ENCODE assay signal across 21 cellular contexts in the genomic region with DNA sequence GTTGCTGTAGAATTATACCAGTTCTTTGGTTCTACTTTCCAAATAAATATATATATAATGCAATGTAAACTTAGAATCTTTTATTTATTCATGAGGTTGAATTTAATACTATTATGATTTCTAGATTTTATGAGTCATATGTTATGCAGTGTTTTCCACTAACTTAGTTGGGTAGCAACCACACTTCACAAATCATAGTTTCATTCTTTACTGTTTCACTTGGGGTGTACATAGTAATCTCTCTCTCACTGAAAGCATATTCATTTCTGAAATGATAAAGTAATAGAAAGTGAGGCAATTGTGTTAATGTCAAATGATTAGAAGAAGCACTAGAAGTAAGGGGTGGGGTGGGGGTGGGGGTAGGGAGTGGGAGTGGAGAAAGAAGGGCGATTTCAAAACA. TPM values are rescaled to one million over a fixed set of nuclear protein-coding genes. Genes with fewer than 3 reads are reported as not detected.
A peak's percentile ranks its signal among the peaks of the same experiment; 100 is the strongest.
DNase-seq lines count a peak whose midpoint lies in the region; ATAC-seq and TF ChIP-seq lines count a peak whose summit lies in the region.
"Had no signal": no experiment of that assay in that cellular context is flagged by ENCODE, and none has a peak within 500 bp of the region (broad histone marks: within the 10 kb centered on the region; RNA-seq: fewer than 3 reads in every experiment).

No MANE protein-coding gene starts in this region.

- ATAC-seq in activated CD4-positive, CD25-positive, alpha-beta regulatory T cell treated with anti-CD3 and anti-CD28 coated beads, Interleukin-2, amount 50 U/mL, for 24 hours: peak; percentile 94 to 99
- peak; percentile 49 for ATAC-seq in left lung
- no peak for ATAC-seq in GM21447 (IDR thresholded peaks at IDR 0.05; ENCODE audit: unreplicated experiment)
- ATAC-seq in body of pancreas: no peak
- ATAC-seq: Panc1, pancreas had no signal

- H3K4me3 ChIP-seq in astrocyte of the spinal cord (ENCODE audit: low read depth, low read length) (no peak overlapping the region), left lung (no peak overlapping the region), dorsolateral prefrontal cortex (no peak overlapping the region), body of pancreas (no peak overlapping the region)
- H3K4me3 ChIP-seq: pancreas, thyroid gland had no signal

- no peak for TF ChIP-seq POLR2A in body of pancreas (IDR thresholded peaks at IDR 0.05)

- in situ Hi-C loops in astrocyte of the spinal cord (cut with HindIII; ENCODE audit: low sequenced_read_pairs): no loop called here

- H3K27me3 ChIP-seq in left lung (no peaks in the 10 kb centered on the region), dorsolateral prefrontal cortex (no peaks in the 10 kb centered on the region), body of pancreas (no peaks in the 10 kb centered on the region)
- H3K27me3 ChIP-seq: pancreas, thyroid gland had no signal

- H3K9me3 ChIP-seq in left lung: no peaks in the 10 kb centered on the region
- no peaks in the 10 kb centered on the region for H3K9me3 ChIP-seq in body of pancreas
- H3K9me3 ChIP-seq: pancreas, thyroid gland had no signal

- WGBS in body of pancreas, 2 donors: 63 to 69% methylated on average over 1 of the region's 1 CpG

- TF ChIP-seq CTCF in astrocyte of the spinal cord (IDR thresholded peaks at IDR 0.05; ENCODE audit: low read depth, low read length) (no peak), left lung (IDR thresholded peaks at IDR 0.05) (no peak), dorsolateral prefrontal cortex (IDR thresholded peaks at IDR 0.05 in 54 of 56, conservative IDR thresholded peaks at IDR 0.05 in 2 of 56; ENCODE audit: low read depth in 1 of 56, partially characterized antibody in 56 of 56) (no peak), body of pancreas (IDR thresholded peaks at IDR 0.05) (no peak)

- H3K36me3 ChIP-seq in left lung (no peaks in the 10 kb centered on the region), body of pancreas (replicated peaks in 1 of 2; ENCODE audit: insufficient read depth in 1 of 2, low read depth in 2 of 2) (no peaks in the 10 kb centered on the region)
- H3K36me3 ChIP-seq: pancreas, thyroid gland had no signal

- intact Hi-C loops in left lung (cut with DNase I) (loop anchor here in 1 of 2 donors (10.0 kb wide), 1 partner anchor 362 kb away; no protein-coding TSS in a partner anchor), dorsolateral prefrontal cortex (cut with DNase I) (no loop called here), body of pancreas (cut with DNase I) (no loop called here)

- H3K4me1 ChIP-seq in left lung: no peaks in the 10 kb centered on the region
- no peaks in the 10 kb centered on the region for H3K4me1 ChIP-seq in body of pancreas
- H3K4me1 ChIP-seq: pancreas, thyroid gland had no signal

- no peak overlapping the region for H3K27ac ChIP-seq in left lung
- no peak overlapping the region for H3K27ac ChIP-seq in dorsolateral prefrontal cortex
- no peak overlapping the region for H3K27ac ChIP-seq in body of pancreas
- H3K27ac ChIP-seq: 22Rv1, C4-2B, KMS-11, pancreas, thyroid gland had no signal

- no peak for DNase-seq in activated CD4-positive, CD25-positive, alpha-beta regulatory T cell treated with anti-CD3 and anti-CD28 coated beads, Interleukin-2, amount 50 U/mL, for 72 hours
- DNase-seq in HCEC 1CT (peak; percentile 29), astrocyte of the spinal cord (ENCODE audit: low read depth, low spot score) (peak; percentile 7), left lung (no peak), dorsolateral prefrontal cortex (no peak), body of pancreas (no peak)
- DNase-seq: activated CD4-positive, alpha-beta T cell treated with anti-CD3 and anti-CD28 coated beads for 48 hours; activated T-cell treated with anti-CD3 and anti-CD28 coated beads, Interleukin-2, amount 50 U/mL, for 1 hour; aorta; H9; NCI-H1105; NCI-H2107; pancreas; stimulated activated CD4-positive, alpha-beta T cell treated with anti-CD3 and anti-CD28 coated beads, Interleukin-4, amount 100 ng/mL, for 1 hour; thyroid gland had no signal

RNA-seq across cellular contexts. Expression of a gene that starts 52.6 kb away (rescaled TPM):
- total RNA-seq in left lung (1 to 10 TPM; 1.6 to 3.2 TPM), dorsolateral prefrontal cortex (10 to 100 TPM in 1 of 120 experiments, 1 to 10 TPM in 119; 1.7 to 10.8 (median 5.0) TPM), body of pancreas (1 to 10 TPM; 1.6 to 6.7 TPM)

RNA-seq across cellular contexts. Expression of a gene that starts 52.7 kb away (rescaled TPM):
- total RNA-seq in left lung: 10 to 100 TPM; 35.5 to 42.4 TPM
- total RNA-seq in dorsolateral prefrontal cortex: 10 to 100 TPM; 33.8 to 77.3 (median 59.0) TPM
- 10 to 100 TPM; 12.5 to 13.5 TPM for total RNA-seq in body of pancreas

Comparison
In these comparisons a context has a peak if more than half of its experiments do, and no peak if none do; other contexts are left out.
1. ATAC-seq: peak in activated CD4-positive, CD25-positive, alpha-beta regulatory T cell treated with anti-CD3 and anti-CD28 coated beads, Interleukin-2, amount 50 U/mL, for 24 hours (2 of 2) and left lung (single experiment); none in GM21447 (single experiment) and body of pancreas (single experiment).
2. DNase-seq: peak in HCEC 1CT (single experiment) and astrocyte of the spinal cord (single experiment); none in activated CD4-positive, CD25-positive, alpha-beta regulatory T cell treated with anti-CD3 and anti-CD28 coated beads, Interleukin-2, amount 50 U/mL, for 72 hours (single experiment), left lung (0 of 2), dorsolateral prefrontal cortex (0 of 10) and body of pancreas (0 of 4).